Comparison of ENCODE assay signal across 14 cellular contexts in genomic region chr19:40616178-40616577, GRCh38.
"Had no signal": no experiment of that assay in that cellular context is flagged by ENCODE, and none has a peak within 500 bp of the region (broad histone marks: within the 10 kb centered on the region; RNA-seq: fewer than 3 reads in every experiment).

No MANE protein-coding gene starts in this region.

- H3K27me3 ChIP-seq: brain microvascular endothelial cell, right lobe of liver, uterus had no signal

- H3K36me3 ChIP-seq: right lobe of liver, uterus had no signal

- H3K27me3 Mint-ChIP-seq: effector memory CD8-positive, alpha-beta T cell had no signal

- H3K4me3 ChIP-seq: prostate gland, right lobe of liver, spleen, uterus had no signal

- H3K27ac ChIP-seq: right lobe of liver had no signal

- ATAC-seq: effector memory CD8-positive, alpha-beta T cell; left ventricle myocardium superior; right lobe of liver; WTC11 had no signal

- H3K27ac Mint-ChIP-seq: effector memory CD8-positive, alpha-beta T cell; nephron progenitor cell; T-helper 1 cell treated with Interleukin-12 subunit alpha and Interleukin-12 subunit beta and Interleukin-4 antibody, amounts not matched to agents 30 μg/mL and 1 μg/mL, for 36 hours had no signal

- H3K4me3 Mint-ChIP-seq: effector memory CD8-positive, alpha-beta T cell; nephron progenitor cell; T-helper 1 cell treated with Interleukin-12 subunit alpha and Interleukin-12 subunit beta and Interleukin-4 antibody, amounts not matched to agents 30 μg/mL and 1 μg/mL, for 36 hours; WTC11 had no signal

- DNase-seq: activated effector memory CD4-positive, alpha-beta T cell treated with Interleukin-2 at 50 U/mL for 16 hours; brain microvascular endothelial cell; effector memory CD8-positive, alpha-beta T cell; kidney; left ventricle myocardium superior; mesenchymal stem cell; nephron progenitor cell; right lobe of liver; spleen; stimulated activated CD4-positive, alpha-beta T cell treated with anti-CD3 and anti-CD28 coated beads, Interleukin-1b, Interleukin-23, amount 100 ng/mL, for 48 hours; uterus had no signal

- H3K9me3 ChIP-seq: prostate gland, right lobe of liver, spleen, uterus had no signal

- H3K4me1 ChIP-seq: prostate gland, right lobe of liver had no signal

- H3K9me3 Mint-ChIP-seq: effector memory CD8-positive, alpha-beta T cell; nephron progenitor cell; T-helper 1 cell treated with Interleukin-12 subunit alpha and Interleukin-12 subunit beta and Interleukin-4 antibody, amounts not matched to agents 30 μg/mL and 1 μg/mL, for 36 hours; WTC11 had no signal
